Comparison of ENCODE assay signal across 1 cellular context in the genomic region with DNA sequence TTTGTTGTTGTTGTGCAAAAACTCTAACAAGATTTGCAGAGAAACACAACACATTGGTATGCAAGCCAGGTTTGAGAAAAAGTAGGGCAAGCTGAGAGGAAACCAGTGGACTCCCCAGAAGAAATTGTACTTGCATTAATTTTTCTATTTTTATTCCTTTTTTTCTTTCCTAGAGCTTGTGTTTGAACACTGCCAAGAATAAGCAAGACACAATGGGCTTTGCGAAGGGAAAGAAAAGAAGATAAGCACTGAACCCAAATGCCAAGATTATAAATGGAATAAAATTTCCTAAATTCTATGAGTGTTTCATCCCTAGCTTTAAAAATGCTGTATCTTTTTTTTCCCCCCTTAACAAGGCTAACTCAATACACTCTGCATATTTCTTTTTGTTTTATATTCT.
TF ChIP-seq lines count a peak whose summit lies in the region.

No MANE protein-coding gene starts in this region.

TF ChIP-seq in WTC11, 78 proteins besides CTCF, POLR2A, EP300 and RAD21 (continued from another document):
- TF ChIP-seq, protein P1, sequence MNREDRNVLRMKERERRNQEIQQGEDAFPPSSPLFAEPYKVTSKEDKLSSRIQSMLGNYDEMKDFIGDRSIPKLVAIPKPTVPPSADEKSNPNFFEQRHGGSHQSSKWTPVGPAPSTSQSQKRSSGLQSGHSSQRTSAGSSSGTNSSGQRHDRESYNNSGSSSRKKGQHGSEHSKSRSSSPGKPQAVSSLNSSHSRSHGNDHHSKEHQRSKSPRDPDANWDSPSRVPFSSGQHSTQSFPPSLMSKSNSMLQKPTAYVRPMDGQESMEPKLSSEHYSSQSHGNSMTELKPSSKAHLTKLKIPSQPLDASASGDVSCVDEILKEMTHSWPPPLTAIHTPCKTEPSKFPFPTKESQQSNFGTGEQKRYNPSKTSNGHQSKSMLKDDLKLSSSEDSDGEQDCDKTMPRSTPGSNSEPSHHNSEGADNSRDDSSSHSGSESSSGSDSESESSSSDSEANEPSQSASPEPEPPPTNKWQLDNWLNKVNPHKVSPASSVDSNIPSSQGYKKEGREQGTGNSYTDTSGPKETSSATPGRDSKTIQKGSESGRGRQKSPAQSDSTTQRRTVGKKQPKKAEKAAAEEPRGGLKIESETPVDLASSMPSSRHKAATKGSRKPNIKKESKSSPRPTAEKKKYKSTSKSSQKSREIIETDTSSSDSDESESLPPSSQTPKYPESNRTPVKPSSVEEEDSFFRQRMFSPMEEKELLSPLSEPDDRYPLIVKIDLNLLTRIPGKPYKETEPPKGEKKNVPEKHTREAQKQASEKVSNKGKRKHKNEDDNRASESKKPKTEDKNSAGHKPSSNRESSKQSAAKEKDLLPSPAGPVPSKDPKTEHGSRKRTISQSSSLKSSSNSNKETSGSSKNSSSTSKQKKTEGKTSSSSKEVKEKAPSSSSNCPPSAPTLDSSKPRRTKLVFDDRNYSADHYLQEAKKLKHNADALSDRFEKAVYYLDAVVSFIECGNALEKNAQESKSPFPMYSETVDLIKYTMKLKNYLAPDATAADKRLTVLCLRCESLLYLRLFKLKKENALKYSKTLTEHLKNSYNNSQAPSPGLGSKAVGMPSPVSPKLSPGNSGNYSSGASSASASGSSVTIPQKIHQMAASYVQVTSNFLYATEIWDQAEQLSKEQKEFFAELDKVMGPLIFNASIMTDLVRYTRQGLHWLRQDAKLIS (CRISPR knock-in tag; IDR thresholded peaks at IDR 0.05; ENCODE audit: borderline replicate concordance) = no peak
- TF ChIP-seq, protein P2, sequence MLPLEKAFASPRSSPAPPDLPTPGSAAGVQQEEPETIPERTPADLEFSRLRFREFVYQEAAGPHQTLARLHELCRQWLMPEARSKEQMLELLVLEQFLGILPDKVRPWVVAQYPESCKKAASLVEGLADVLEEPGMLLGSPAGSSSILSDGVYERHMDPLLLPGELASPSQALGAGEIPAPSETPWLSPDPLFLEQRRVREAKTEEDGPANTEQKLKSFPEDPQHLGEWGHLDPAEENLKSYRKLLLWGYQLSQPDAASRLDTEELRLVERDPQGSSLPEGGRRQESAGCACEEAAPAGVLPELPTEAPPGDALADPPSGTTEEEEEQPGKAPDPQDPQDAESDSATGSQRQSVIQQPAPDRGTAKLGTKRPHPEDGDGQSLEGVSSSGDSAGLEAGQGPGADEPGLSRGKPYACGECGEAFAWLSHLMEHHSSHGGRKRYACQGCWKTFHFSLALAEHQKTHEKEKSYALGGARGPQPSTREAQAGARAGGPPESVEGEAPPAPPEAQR (CRISPR knock-in tag; IDR thresholded peaks at IDR 0.05) = no peak
- TF ChIP-seq NR3C1 (CRISPR knock-in tag; conservative IDR thresholded peaks at IDR 0.05; ENCODE audit: low read depth) (no peak), GTF2I (CRISPR knock-in tag; conservative IDR thresholded peaks at IDR 0.05) (no peak)
